14 cellular contexts compared by ENCODE assay signal in genomic region chr7:53315986-53316385, GRCh38.
DNase-seq lines count a peak whose midpoint lies in the region; ATAC-seq, FAIRE-seq and TF ChIP-seq lines count a peak whose summit lies in the region.
"Had no signal": no experiment of that assay in that cellular context is flagged by ENCODE, and none has a peak within 500 bp of the region (broad histone marks: within the 10 kb centered on the region; RNA-seq: fewer than 3 reads in every experiment).

No MANE protein-coding gene starts in this region.

- H3K27me3 ChIP-seq in PC-9 (ENCODE audit: insufficient read depth, low read depth), result no peaks in the 10 kb centered on the region

- DNase-seq in C1 segment of cervical spinal cord (lab: John Stamatoyannopoulos, UW) (peak in 9 of 14 donors; percentile 2 to 66 (median 13)), PC-9 (peak; percentile 74 to 83), ecto neural progenitor cell (ENCODE audit: low spot score) (peak; percentile 49), mesothelial cell of epicardium (ENCODE audit: low spot score in 2 of 2, unreplicated experiment in 2 of 2) (peak; percentile 39 to 78), KG1 (lab: John Stamatoyannopoulos, UW) (no peak), NCI-H526 treated with DMSO at 0.1 percent for 48 hours (lab: John Stamatoyannopoulos, UW) (no peak), D721Med (ENCODE audit: insufficient read length, low spot score) (no peak), T-helper 17 cell (no peak)
- DNase-seq: activated naive CD4-positive, alpha-beta T cell treated with anti-CD3 and anti-CD28 coated beads, Interleukin-2, amount 50 U/mL, for 16 hours; cerebellar nuclear complex; erythroblast; HFFc6; stimulated activated CD4-positive, alpha-beta T cell treated with anti-CD3 and anti-CD28 coated beads, Interleukin-15, amount 100 ng/mL, for 24 hours had no signal

- no peaks in the 10 kb centered on the region for H3K27me3 Mint-ChIP-seq in mesothelial cell of epicardium (ENCODE audit: low read depth)
- H3K27me3 Mint-ChIP-seq in T-helper 17 cell, result no peaks in the 10 kb centered on the region

- H3F3A ChIP-seq in PC-9 (ENCODE audit: insufficient read depth, low read depth), result no peaks in the 10 kb centered on the region

- no peak overlapping the region for H3K27ac ChIP-seq in PC-9

- H2AFZ ChIP-seq in PC-9, result no peak overlapping the region

- TF ChIP-seq CTCF in PC-9 (conservative IDR thresholded peaks at IDR 0.05) (no peak), mesothelial cell of epicardium (IDR thresholded peaks at IDR 0.05; ENCODE audit: unreplicated experiment) (no peak), D721Med (IDR thresholded peaks at IDR 0.05; ENCODE audit: insufficient read depth, missing control alignments) (no peak)

- H3K9me2 ChIP-seq in PC-9 (ENCODE audit: insufficient read depth), result peaks cover 4% of the 10 kb centered on the region

- POLR2A ChIA-PET in PC-9 (lab: Charles Lee; ENCODE audit: unreplicated experiment), result interaction anchor here (0.7 kb wide), 1 partner anchor 9 kb away, joined by 5 read pairs; no protein-coding TSS in a partner anchor

- H4K20me1 ChIP-seq in PC-9 (ENCODE audit: insufficient read depth), result no peaks in the 10 kb centered on the region

- H3K9me3 ChIP-seq in PC-9 (ENCODE audit: insufficient read depth, low read depth) (no peaks in the 10 kb centered on the region), T-helper 17 cell (ENCODE audit: control insufficient read depth, low read length, poor library complexity, severe bottlenecking) (no peaks in the 10 kb centered on the region)

- H3K9me3 Mint-ChIP-seq in mesothelial cell of epicardium, result no peaks in the 10 kb centered on the region

- H3K27ac Mint-ChIP-seq in mesothelial cell of epicardium (peak overlapping the region; percentile 55), T-helper 17 cell (no peak overlapping the region)
- H3K27ac Mint-ChIP-seq: HFFc6 had no signal

- H3K79me2 ChIP-seq in PC-9 (ENCODE audit: low read depth), result no peaks in the 10 kb centered on the region

- peaks cover 11% of the 10 kb centered on the region; the same call in 1 of the 2 replicates for H3K4me1 ChIP-seq in PC-9 (replicated peaks; ENCODE audit: insufficient read depth)

- intact Hi-C loops in PC-9 (cut with micrococcal nuclease; ENCODE audit: unreplicated experiment), result loop anchor here (1.0 kb wide), 1 partner anchor 9 kb away; no protein-coding TSS in a partner anchor

- H3K36me3 ChIP-seq in PC-9 (ENCODE audit: low read depth), result no peaks in the 10 kb centered on the region

- no peak for ATAC-seq in T-helper 17 cell
- ATAC-seq: activated CD4-positive, CD25-positive, alpha-beta regulatory T cell treated with anti-CD3 and anti-CD28 coated beads, Interleukin-2, amount 50 U/mL, for 24 hours had no signal

- no peak for FAIRE-seq in D721Med (lab: Jason Lieb, UNC)

- H3K36me3 Mint-ChIP-seq in mesothelial cell of epicardium (no peaks in the 10 kb centered on the region), T-helper 17 cell (ENCODE audit: low read depth) (no peaks in the 10 kb centered on the region)

- H3K4me3 ChIP-seq in PC-9, result no peak overlapping the region

- H3K4me1 Mint-ChIP-seq in mesothelial cell of epicardium (peaks cover 26% of the 10 kb centered on the region), T-helper 17 cell (no peaks in the 10 kb centered on the region)

- H3K4me3 Mint-ChIP-seq in mesothelial cell of epicardium, result no peak overlapping the region
- no peak overlapping the region for H3K4me3 Mint-ChIP-seq in T-helper 17 cell
- H3K4me3 Mint-ChIP-seq: HFFc6 had no signal

- no peak overlapping the region for H3K4me2 ChIP-seq in PC-9

- no TSS peak for BruUV-seq in PC-9 (replicated peaks; lab: Mats Ljungman, UMichigan)

- CTCF ChIA-PET in PC-9 (lab: Charles Lee), result no interaction called here

Comparison
In these comparisons a context has a peak if more than half of its experiments do, and no peak if none do; other contexts are left out.
1. DNase-seq: peak in C1 segment of cervical spinal cord (9 of 14), PC-9 (2 of 2), ecto neural progenitor cell (single experiment) and mesothelial cell of epicardium (2 of 2); none in KG1 (single experiment), NCI-H526 treated with DMSO at 0.1 percent for 48 hours (single experiment), D721Med (single experiment) and T-helper 17 cell (0 of 3).